12 cellular contexts compared by ENCODE assay signal in genomic region chr7:26705567-26705966, GRCh38.
A peak's percentile ranks its signal among the peaks of the same experiment; 100 is the strongest.
DNase-seq lines count a peak whose midpoint lies in the region; ATAC-seq and TF ChIP-seq lines count a peak whose summit lies in the region.
"Had no signal": no experiment of that assay in that cellular context is flagged by ENCODE, and none has a peak within 500 bp of the region (broad histone marks: within the 10 kb centered on the region; RNA-seq: fewer than 3 reads in every experiment).

No MANE protein-coding gene starts in this region.

- no peak overlapping the region for H3K4ac ChIP-seq in IMR-90 (ENCODE audit: low read depth, low read length)

- no peak overlapping the region for H2AFZ ChIP-seq in IMR-90 (replicated peaks; ENCODE audit: low read length, poor library complexity)

- H3K27me3 ChIP-seq in IMR-90 (ENCODE audit: control insufficient read depth, insufficient read depth, low read length) (no peaks in the 10 kb centered on the region), SJSA1 (replicated peaks) (no peaks in the 10 kb centered on the region)
- H3K27me3 ChIP-seq: upper lobe of left lung had no signal

- BruUV-seq in IMR-90 (replicated peaks; lab: Mats Ljungman, UMichigan) = no TSS peak

- peaks cover 6% of the 10 kb centered on the region for H3K4me1 ChIP-seq in IMR-90 (ENCODE audit: control insufficient read depth, insufficient read depth, low read length)
- H3K4me1 ChIP-seq in SJSA1 (replicated peaks) = peaks cover 13% of the 10 kb centered on the region

- peaks cover 11% of the 10 kb centered on the region for H3K27me3 Mint-ChIP-seq in activated CD4-positive, alpha-beta T cell treated with anti-CD3 and anti-CD28 coated beads, Interleukin-2, amount 10 ng/mL, durations not matched to agents 7 days and 5 days

- H3K4me3 Mint-ChIP-seq in activated CD4-positive, alpha-beta T cell treated with anti-CD3 and anti-CD28 coated beads, Interleukin-2, amount 10 ng/mL, durations not matched to agents 7 days and 5 days = no peak overlapping the region
- H3K4me3 Mint-ChIP-seq: activated naive CD8-positive, alpha-beta T cell treated with anti-CD3 and anti-CD28 coated beads, Interleukin-2, amount 10 ng/mL, durations not matched to agents 7 days and 5 days had no signal

- H3K36me3 Mint-ChIP-seq in activated CD4-positive, alpha-beta T cell treated with anti-CD3 and anti-CD28 coated beads, Interleukin-2, amount 10 ng/mL, durations not matched to agents 7 days and 5 days (ENCODE audit: low read depth) = no peaks in the 10 kb centered on the region
- H3K36me3 Mint-ChIP-seq: activated naive CD8-positive, alpha-beta T cell treated with anti-CD3 and anti-CD28 coated beads, Interleukin-2, amount 10 ng/mL, durations not matched to agents 7 days and 5 days had no signal

- H3K27ac ChIP-seq in IMR-90 (ENCODE audit: insufficient read depth, low read length) (no peak overlapping the region; the same call in 1 of the 2 replicates), SJSA1 (peak overlapping the region; percentile 12; the same call in 1 of the 2 replicates)

- H2AK5ac ChIP-seq in IMR-90 (ENCODE audit: low read depth, low read length) = no peak overlapping the region

- H3K56ac ChIP-seq in IMR-90 (ENCODE audit: extremely low read depth, insufficient read depth, low read length) = no peak overlapping the region

- no peak overlapping the region for H3K9ac ChIP-seq in IMR-90 (ENCODE audit: low read depth, low read length)

- H3K36me3 ChIP-seq in IMR-90 (ENCODE audit: control insufficient read depth, insufficient read depth, low read length) = no peaks in the 10 kb centered on the region
- no peaks in the 10 kb centered on the region for H3K36me3 ChIP-seq in SJSA1
- H3K36me3 ChIP-seq: upper lobe of left lung had no signal

- H3K9me3 ChIP-seq in IMR-90 (ENCODE audit: control insufficient read depth, insufficient read depth, low read length) (no peaks in the 10 kb centered on the region), SJSA1 (replicated peaks) (no peaks in the 10 kb centered on the region)
- H3K9me3 ChIP-seq: upper lobe of left lung had no signal

- TF ChIP-seq POLR2A in IMR-90 (IDR thresholded peaks at IDR 0.05; ENCODE audit: low read depth, low read length) = no peak

- H3K4me3 ChIP-seq in IMR-90 (ENCODE audit: insufficient read depth, low read depth, low read length) (no peak overlapping the region), SJSA1 (no peak overlapping the region)
- H3K4me3 ChIP-seq: upper lobe of left lung had no signal

- H3K4me2 ChIP-seq in IMR-90 (ENCODE audit: low read depth, low read length) = peak overlapping the region; percentile 65; the same call in 1 of the 2 replicates

- no peak overlapping the region for H4K91ac ChIP-seq in IMR-90 (ENCODE audit: insufficient read depth, low read depth, low read length)

- H4K20me1 ChIP-seq in IMR-90 (ENCODE audit: insufficient read depth, low read length) = no peaks in the 10 kb centered on the region

- H3K23ac ChIP-seq in IMR-90 (ENCODE audit: low read depth, low read length) = no peak overlapping the region

- no peak overlapping the region for H2BK15ac ChIP-seq in IMR-90 (ENCODE audit: low read depth, low read length)

- H4K5ac ChIP-seq in IMR-90 (ENCODE audit: low read depth, low read length) = no peak overlapping the region

- POLR2A ChIA-PET in IMR-90 (lab: Charles Lee; ENCODE audit: unreplicated experiment) = no interaction called here
- POLR2A ChIA-PET in activated CD4-positive, alpha-beta T cell treated with anti-CD3 and anti-CD28 coated beads, Interleukin-2, amount 10 ng/mL, durations not matched to agents 7 days and 5 days (lab: Charles Lee) = interaction anchor here (0.7 kb wide), 1 partner anchor 214 kb away, joined by 3 read pairs; no protein-coding TSS in a partner anchor

- intact Hi-C loops in IMR-90 (cut with micrococcal nuclease) (no loop called here), left ventricle myocardium superior (cut with micrococcal nuclease) (no loop called here)

- H2AK9ac ChIP-seq in IMR-90 (replicated peaks; ENCODE audit: low read depth, low read length, poor library complexity) = no peak overlapping the region

- H2BK5ac ChIP-seq in IMR-90 (ENCODE audit: low read depth, low read length, poor library complexity, severe bottlenecking) = peak overlapping the region; percentile 27

- H3K79me1 ChIP-seq in IMR-90 (ENCODE audit: low read depth in 1 of 2, low read length in 2 of 2) = no peaks in the 10 kb centered on the region

- TF ChIP-seq RAD21 in IMR-90 (IDR thresholded peaks at IDR 0.05; ENCODE audit: low read length) = no peak

- H2BK20ac ChIP-seq in IMR-90 (ENCODE audit: low read depth, low read length) = no peak overlapping the region

- in situ Hi-C loops in IMR-90 (cut with MboI; ENCODE audit: low sequenced_read_pairs) = no loop called here

- ATAC-seq in IMR-90 (ENCODE audit: low read depth) (peak; percentile 81), left ventricle myocardium superior (no peak), GM19324 (IDR thresholded peaks at IDR 0.05; ENCODE audit: low FRiP score, unreplicated experiment) (no peak)

- H3K14ac ChIP-seq in IMR-90 (replicated peaks; ENCODE audit: low read depth, low read length) = no peak overlapping the region

- no peak overlapping the region for H2BK120ac ChIP-seq in IMR-90 (ENCODE audit: low read depth, low read length)

- H3K9me3 Mint-ChIP-seq in activated CD4-positive, alpha-beta T cell treated with anti-CD3 and anti-CD28 coated beads, Interleukin-2, amount 10 ng/mL, durations not matched to agents 7 days and 5 days = no peaks in the 10 kb centered on the region
- H3K9me3 Mint-ChIP-seq: activated naive CD8-positive, alpha-beta T cell treated with anti-CD3 and anti-CD28 coated beads, Interleukin-2, amount 10 ng/mL, durations not matched to agents 7 days and 5 days had no signal

- WGBS in IMR-90 (ENCODE audit: extremely low coverage in 2 of 2, insufficient read length in 1 of 2), 2 experiments = no CpG with 5 or more reads among the region's 2 CpGs

- CTCF ChIA-PET in IMR-90 (lab: Yijun Ruan, JAX) = interaction anchor here (1.6 kb wide), 1 partner anchor 19 kb away, joined by 3 read pairs; no protein-coding TSS in a partner anchor
- CTCF ChIA-PET in activated CD4-positive, alpha-beta T cell treated with anti-CD3 and anti-CD28 coated beads, Interleukin-2, amount 10 ng/mL, durations not matched to agents 7 days and 5 days (lab: Charles Lee) = no interaction called here

- no peak overlapping the region for H3K27ac Mint-ChIP-seq in activated CD4-positive, alpha-beta T cell treated with anti-CD3 and anti-CD28 coated beads, Interleukin-2, amount 10 ng/mL, durations not matched to agents 7 days and 5 days
- H3K27ac Mint-ChIP-seq: activated naive CD8-positive, alpha-beta T cell treated with anti-CD3 and anti-CD28 coated beads, Interleukin-2, amount 10 ng/mL, durations not matched to agents 7 days and 5 days had no signal

- H4K8ac ChIP-seq in IMR-90 (ENCODE audit: low read depth in 2 of 2, low read length in 2 of 2) = no peak overlapping the region

- H3K4me1 Mint-ChIP-seq in activated CD4-positive, alpha-beta T cell treated with anti-CD3 and anti-CD28 coated beads, Interleukin-2, amount 10 ng/mL, durations not matched to agents 7 days and 5 days = no peaks in the 10 kb centered on the region
- H3K4me1 Mint-ChIP-seq: activated naive CD8-positive, alpha-beta T cell treated with anti-CD3 and anti-CD28 coated beads, Interleukin-2, amount 10 ng/mL, durations not matched to agents 7 days and 5 days had no signal

- dilution Hi-C loops in IMR-90 (cut with HindIII; ENCODE audit: low sequenced_read_pairs, unreplicated experiment) = no loop called here

- peaks cover 2% of the 10 kb centered on the region; the same call in 1 of the 2 replicates for H3K9me1 ChIP-seq in IMR-90 (ENCODE audit: insufficient read depth, low read length)

- TF ChIP-seq CTCF in IMR-90 (conservative IDR thresholded peaks at IDR 0.05; ENCODE audit: low read depth, low read length) = no peak

- peak; percentile 77 for DNase-seq in AG08396 (ENCODE audit: low spot score)
- peak; percentile 97 for DNase-seq in IMR-90
- DNase-seq in SJSA1 (ENCODE audit: low read depth in 1 of 2, low spot score in 2 of 2) = peak; percentile 60 to 66
- peak; percentile 16 for DNase-seq in iPS-NIHi11 (ENCODE audit: low spot score)
- no peak for DNase-seq in left ventricle myocardium superior
- no peak for DNase-seq in stimulated activated CD4-positive, alpha-beta T cell treated with anti-CD3 and anti-CD28 coated beads, Interleukin-2, amount 100 ng/mL, for 48 hours
- no peak for DNase-seq in activated CD4-positive, alpha-beta T cell treated with anti-CD3 and anti-CD28 coated beads, Interleukin-2, amount 10 ng/mL, durations not matched to agents 7 days and 5 days
- DNase-seq: activated naive CD8-positive, alpha-beta T cell treated with anti-CD3 and anti-CD28 coated beads, Interleukin-2, amount 10 ng/mL, durations not matched to agents 7 days and 5 days; DND-41; KG1; upper lobe of left lung had no signal

- H3K18ac ChIP-seq in IMR-90 (ENCODE audit: low read depth, low read length) = no peak overlapping the region

TF ChIP-seq in IMR-90, 13 proteins besides CTCF, POLR2A, EP300 and RAD21:
- TF ChIP-seq SMC3 (IDR thresholded peaks at IDR 0.05; ENCODE audit: low read depth, low read length) = no peak
- TF ChIP-seq CHD1 (IDR thresholded peaks at IDR 0.05; ENCODE audit: low read depth, low read length) = no peak
- TF ChIP-seq FOS (IDR thresholded peaks at IDR 0.05; ENCODE audit: low read depth, low read length) = peak; percentile 87
- no peak for TF ChIP-seq MAZ (IDR thresholded peaks at IDR 0.05; ENCODE audit: borderline replicate concordance, low read depth, low read length)

Comparison
In these comparisons a context has a peak if more than half of its experiments do, and no peak if none do; other contexts are left out.
1. DNase-seq: peak in AG08396 (single experiment), IMR-90 (single experiment), SJSA1 (2 of 2) and iPS-NIHi11 (single experiment); none in left ventricle myocardium superior (single experiment), stimulated activated CD4-positive, alpha-beta T cell treated with anti-CD3 and anti-CD28 coated beads, Interleukin-2, amount 100 ng/mL, for 48 hours (0 of 2) and activated CD4-positive, alpha-beta T cell treated with anti-CD3 and anti-CD28 coated beads, Interleukin-2, amount 10 ng/mL, durations not matched to agents 7 days and 5 days (single experiment).